Comparison of ENCODE assay signal across 8 cellular contexts in the genomic region with DNA sequence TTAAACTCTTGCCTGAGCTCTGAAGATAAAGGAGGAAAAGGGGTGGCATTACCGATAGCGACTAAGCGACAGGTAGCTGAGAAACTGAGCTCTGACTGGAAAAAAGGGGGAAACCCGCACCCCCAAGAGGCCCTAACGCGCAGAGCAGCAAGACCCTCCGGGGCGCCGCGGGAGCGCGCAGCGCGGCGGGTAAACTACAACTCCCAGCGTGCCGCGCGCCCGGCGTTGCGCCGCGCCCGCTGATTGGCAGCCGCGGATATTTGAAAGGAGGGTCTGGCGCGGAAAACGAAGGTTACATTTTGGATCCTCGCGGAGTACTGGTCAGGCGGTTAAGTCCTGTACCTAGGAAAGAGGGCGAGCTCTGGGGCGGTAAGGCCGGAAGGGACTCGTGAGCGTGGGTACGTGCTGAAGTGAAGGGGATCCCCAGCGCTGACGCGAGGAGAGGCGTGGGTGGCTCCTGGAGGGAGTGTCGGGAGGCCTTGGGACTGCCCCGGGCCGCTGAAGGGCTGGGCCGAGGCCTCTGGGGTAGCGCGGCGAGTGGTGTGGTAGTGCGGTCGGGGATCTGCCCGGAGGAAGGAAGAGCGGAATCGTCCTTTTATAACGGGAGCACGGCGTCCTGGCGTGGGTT. TPM values are rescaled to one million over a fixed set of nuclear protein-coding genes. Genes with fewer than 3 reads are reported as not detected.
A peak's percentile ranks its signal among the peaks of the same experiment; 100 is the strongest.
DNase-seq lines count a peak whose midpoint lies in the region; ATAC-seq, FAIRE-seq and TF ChIP-seq lines count a peak whose summit lies in the region.

A gene (plus strand): TSS at position 291 of the 628 bp plus-strand sequence. CDS start 468 bp downstream, outside the sequence.

- H3K27ac Mint-ChIP-seq in activated CD8-positive, alpha-beta memory T cell treated with anti-CD3 and anti-CD28 coated beads, Interleukin-2, amount 10 ng/mL, durations not matched to agents 7 days and 5 days, result peak within 1 kb of the TSS; percentile 95

- POLR2A ChIA-PET in endothelial cell of umbilical vein (lab: Charles Lee), result interaction anchor here (1.7 to 1.9 kb wide), 2 partner anchors 11 to 27 kb away, joined by 4 read pairs; a partner anchor contains a TSS

- no peaks in the 10 kb centered on the region for H3K9me3 Mint-ChIP-seq in activated CD8-positive, alpha-beta memory T cell treated with anti-CD3 and anti-CD28 coated beads, Interleukin-2, amount 10 ng/mL, durations not matched to agents 7 days and 5 days (ENCODE audit: low read depth)

- H3K36me3 ChIP-seq in NT2/D1 (ENCODE audit: insufficient read depth, insufficient read length, low read length) (peaks cover 42% of the 10 kb centered on the region), endothelial cell of umbilical vein (ENCODE audit: control insufficient read depth in 2 of 2, extremely low read depth in 1 of 2, insufficient read depth in 2 of 2, low read length in 2 of 2) (no peaks in the 10 kb centered on the region), mucosa of descending colon (ENCODE audit: low read depth) (no peaks in the 10 kb centered on the region)

- H3K27me3 ChIP-seq in NT2/D1 (ENCODE audit: insufficient read depth, insufficient read length) (peaks cover 4% of the 10 kb centered on the region), endothelial cell of umbilical vein (ENCODE audit: control insufficient read depth in 2 of 2, insufficient read depth in 2 of 2, low read length in 2 of 2) (no peaks in the 10 kb centered on the region)

- H3K9ac ChIP-seq in NT2/D1 (ENCODE audit: insufficient read length, low read depth) (peak within 1 kb of the TSS; percentile 99), endothelial cell of umbilical vein (replicated peaks; ENCODE audit: extremely low read depth, insufficient read depth, low read length) (peak within 1 kb of the TSS; percentile 45)

- dilution Hi-C loops in endothelial cell of umbilical vein (cut with MboI; ENCODE audit: extremely low pct_ligation_motif_present, low sequenced_read_pairs), result no loop called here

- ATAC-seq in GM19452 (IDR thresholded peaks at IDR 0.05; ENCODE audit: unreplicated experiment), result peak; percentile 80
- ATAC-seq in HG03571 (IDR thresholded peaks at IDR 0.05; ENCODE audit: unreplicated experiment), result peak; percentile 69
- peak; percentile 96 for ATAC-seq in activated CD8-positive, alpha-beta memory T cell treated with anti-CD3 and anti-CD28 coated beads, Interleukin-2, amount 10 ng/mL, durations not matched to agents 7 days and 5 days
- peak; percentile 93 for ATAC-seq in mucosa of descending colon

- peak; percentile 70 for DNase-seq in COR-L47 (lab: John Stamatoyannopoulos, UW)
- peak; percentile 81 for DNase-seq in NT2/D1 (ENCODE audit: low read depth, low spot score)
- DNase-seq in activated CD8-positive, alpha-beta memory T cell treated with anti-CD3 and anti-CD28 coated beads, Interleukin-2, amount 10 ng/mL, durations not matched to agents 7 days and 5 days, result peak; percentile 92
- DNase-seq in endothelial cell of umbilical vein (ENCODE audit: low read depth, low spot score), result peak; percentile 82
- peak; percentile 77 to 82 (median 81) for DNase-seq in mucosa of descending colon
- DNase-seq in stimulated activated CD8-positive, alpha-beta memory T cell treated with anti-CD3 and anti-CD28 coated beads, Interleukin-4, amount 100 ng/mL, for 4 hours (ENCODE audit: low read depth in 2 of 2, low spot score in 1 of 2), result peak; percentile 67 to 69

- no peak within 1 kb of the TSS for H3K27ac ChIP-seq in endothelial cell of umbilical vein (ENCODE audit: insufficient read depth, low read depth, low read length)

- H3K4me1 ChIP-seq in NT2/D1 (ENCODE audit: insufficient read depth, insufficient read length) (peaks cover 19% of the 10 kb centered on the region), endothelial cell of umbilical vein (ENCODE audit: control insufficient read depth, extremely low read depth, insufficient read depth, low read length) (peaks cover 24% of the 10 kb centered on the region), mucosa of descending colon (ENCODE audit: low read depth) (peaks cover 6% of the 10 kb centered on the region)

- TF ChIP-seq CTCF in endothelial cell of umbilical vein (IDR thresholded peaks at IDR 0.05; ENCODE audit: extremely low read depth in 1 of 2, insufficient read depth in 1 of 2, low read depth in 1 of 2, low read length in 2 of 2) (peak; percentile 35 to 51), mucosa of descending colon (IDR thresholded peaks at IDR 0.05) (peak; percentile 23)

- peaks cover 39% of the 10 kb centered on the region for H3K36me3 Mint-ChIP-seq in activated CD8-positive, alpha-beta memory T cell treated with anti-CD3 and anti-CD28 coated beads, Interleukin-2, amount 10 ng/mL, durations not matched to agents 7 days and 5 days

- H4K20me1 ChIP-seq in endothelial cell of umbilical vein (replicated peaks; ENCODE audit: control insufficient read depth, extremely low read depth, insufficient read depth, low read length), result no peaks in the 10 kb centered on the region

- CTCF ChIA-PET in activated CD8-positive, alpha-beta memory T cell treated with anti-CD3 and anti-CD28 coated beads, Interleukin-2, amount 10 ng/mL, durations not matched to agents 7 days and 5 days (lab: Charles Lee), result interaction anchor here (0.6 to 12.0 kb wide), 42 partner anchors 9 to 241 kb away, joined by 3 to 248 read pairs (median 4); a partner anchor contains a TSS
- CTCF ChIA-PET in endothelial cell of umbilical vein (lab: Charles Lee), result interaction anchor here (0.6 to 7.7 kb wide), 19 partner anchors 11 to 202 kb away, joined by 3 to 128 read pairs (median 4); a partner anchor contains a TSS

- TF ChIP-seq POLR2A in endothelial cell of umbilical vein (IDR thresholded peaks at IDR 0.05; ENCODE audit: low read depth, low read length), result peak; percentile 15

- H3K4me3 ChIP-seq in NT2/D1 (ENCODE audit: insufficient read length, low read depth) (peak within 1 kb of the TSS; percentile 89), endothelial cell of umbilical vein (replicated peaks in 1 of 3; ENCODE audit: insufficient read depth in 1 of 3, low read depth in 1 of 3, low read length in 3 of 3) (peak within 1 kb of the TSS; percentile 61 to 85 (median 77)), mucosa of descending colon (peak within 1 kb of the TSS; percentile 24)

- H3K9me3 ChIP-seq in NT2/D1 (ENCODE audit: insufficient read depth, low read length) (no peaks in the 10 kb centered on the region), endothelial cell of umbilical vein (replicated peaks; ENCODE audit: control insufficient read depth, insufficient read depth, low read length) (no peaks in the 10 kb centered on the region), mucosa of descending colon (no peaks in the 10 kb centered on the region)

- H3K9me1 ChIP-seq in endothelial cell of umbilical vein (replicated peaks; ENCODE audit: control insufficient read depth, extremely low read depth, insufficient read depth, low read length), result no peaks in the 10 kb centered on the region

- H2AFZ ChIP-seq in endothelial cell of umbilical vein (ENCODE audit: low read depth, low read length), result peak within 1 kb of the TSS; percentile 93

- H3K4me2 ChIP-seq in endothelial cell of umbilical vein (ENCODE audit: insufficient read depth, low read length), result peak within 1 kb of the TSS; percentile 83

- no TSS peak for BruUV-seq in endothelial cell of umbilical vein (replicated peaks; lab: Mats Ljungman, UMichigan)

- FAIRE-seq in endothelial cell of umbilical vein (lab: Jason Lieb, UNC), result peak; percentile 93

- intact Hi-C loops in endothelial cell of umbilical vein (cut with micrococcal nuclease) (loop anchor here (1.0 to 2.0 kb wide), 4 partner anchors 15 to 55 kb away; a partner anchor contains a TSS), mucosa of descending colon (cut with DNase I, micrococcal nuclease) (no loop called here)

- H3K79me2 ChIP-seq in endothelial cell of umbilical vein (ENCODE audit: control insufficient read depth, insufficient read depth, low read length), result peaks cover 33% of the 10 kb centered on the region

- H3K4me1 Mint-ChIP-seq in activated CD8-positive, alpha-beta memory T cell treated with anti-CD3 and anti-CD28 coated beads, Interleukin-2, amount 10 ng/mL, durations not matched to agents 7 days and 5 days, result peaks cover 46% of the 10 kb centered on the region

- H3K27me3 Mint-ChIP-seq in activated CD8-positive, alpha-beta memory T cell treated with anti-CD3 and anti-CD28 coated beads, Interleukin-2, amount 10 ng/mL, durations not matched to agents 7 days and 5 days, result no peaks in the 10 kb centered on the region

- peak within 1 kb of the TSS; percentile 100 for H3K4me3 Mint-ChIP-seq in activated CD8-positive, alpha-beta memory T cell treated with anti-CD3 and anti-CD28 coated beads, Interleukin-2, amount 10 ng/mL, durations not matched to agents 7 days and 5 days

TF ChIP-seq in endothelial cell of umbilical vein, 7 proteins besides CTCF, POLR2A, EP300 and RAD21:
- TF ChIP-seq MYC (IDR thresholded peaks at IDR 0.05; ENCODE audit: low read depth, low read length) (no peak), POLR2AphosphoS5 (IDR thresholded peaks at IDR 0.05; ENCODE audit: insufficient read depth, low read depth, low read length) (peak; percentile 25)
- TF ChIP-seq, protein P1, sequence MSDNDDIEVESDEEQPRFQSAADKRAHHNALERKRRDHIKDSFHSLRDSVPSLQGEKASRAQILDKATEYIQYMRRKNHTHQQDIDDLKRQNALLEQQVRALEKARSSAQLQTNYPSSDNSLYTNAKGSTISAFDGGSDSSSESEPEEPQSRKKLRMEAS (IDR thresholded peaks at IDR 0.05; ENCODE audit: insufficient read depth, insufficient read length), result peak; percentile 7

RNA-seq across cellular contexts. Expression of the gene that starts here (rescaled TPM):
- 100 to 1,000 TPM in 1 of 2 experiments, 10 to 100 TPM in 1; 99.0 to 137 TPM for total RNA-seq in activated CD8-positive, alpha-beta memory T cell treated with anti-CD3 and anti-CD28 coated beads, Interleukin-2, amount 10 ng/mL, durations not matched to agents 7 days and 5 days
- 39.3 and 42.7 TPM in 2 replicates for total RNA-seq in endothelial cell of umbilical vein
- 16.2 and 18.8 TPM in 2 replicates for polyA plus RNA-seq in endothelial cell of umbilical vein
- polyA plus RNA-seq in endothelial cell of umbilical vein (2011; cell fraction: cytosol; rRNA removed), result 10.3 and 10.6 TPM in 2 replicates
- polyA plus RNA-seq in endothelial cell of umbilical vein (2011; cell fraction: nucleus; rRNA removed), result 66.8 and 72.5 TPM in 2 replicates
- 5.8 and 10.4 TPM in 2 replicates for polyA plus RNA-seq in endothelial cell of umbilical vein (2012)
- polyA minus RNA-seq in endothelial cell of umbilical vein, result 20.5 and 30.2 TPM in 2 replicates
- polyA minus RNA-seq in endothelial cell of umbilical vein (2011; cell fraction: cytosol; rRNA and poly(A)+ RNA removed), result 16.7 TPM
- polyA minus RNA-seq in endothelial cell of umbilical vein (2011; cell fraction: nucleus; rRNA and poly(A)+ RNA removed), result 19.9 and 31.0 TPM in 2 replicates
- 10 to 100 TPM in 1 of 3 donors, 1 to 10 TPM in 2; 4.5 to 13.1 (median 5.8) TPM for total RNA-seq in mucosa of descending colon

Comparison
In these comparisons a context has a peak if more than half of its experiments do, and no peak if none do; other contexts are left out.
1. H3K4me3 ChIP-seq: peak in every context shown above with its lines; median percentile 89 in NT2/D1; 77 in endothelial cell of umbilical vein; 24 in mucosa of descending colon.